In the genomic region with DNA sequence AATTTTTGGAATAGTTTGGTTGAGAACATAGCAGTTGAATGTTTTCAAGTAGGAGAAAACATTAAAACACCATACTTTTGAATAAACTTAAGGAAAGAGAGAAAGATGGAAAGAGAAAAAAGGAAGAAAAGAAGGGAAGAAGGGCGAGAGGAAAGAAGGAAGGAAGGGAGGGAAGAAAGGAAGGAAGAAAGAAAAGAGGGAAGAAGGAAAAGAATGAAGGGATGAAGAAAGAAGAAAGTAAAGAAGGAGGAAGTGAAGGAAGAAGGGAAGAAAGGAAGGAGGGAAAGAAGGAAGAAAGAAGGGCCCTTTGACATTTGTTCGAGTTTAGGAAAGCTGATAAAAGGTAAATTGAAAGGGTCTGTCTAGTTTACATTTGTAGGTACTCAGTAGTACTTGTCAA, we compare ENCODE assay signal across 31 cellular contexts.
DNase-seq lines count a peak whose midpoint lies in the region; ATAC-seq, FAIRE-seq and TF ChIP-seq lines count a peak whose summit lies in the region.
"Had no signal": no experiment of that assay in that cellular context is flagged by ENCODE, and none has a peak within 500 bp of the region (broad histone marks: within the 10 kb centered on the region; RNA-seq: fewer than 3 reads in every experiment).

No MANE protein-coding gene starts in this region.

- intact Hi-C loops in K562 (cut with micrococcal nuclease), result no loop called here

- no peak for TF ChIP-seq RAD21 in K562 (CRISPR knock-in tag; conservative IDR thresholded peaks at IDR 0.05 in 1 of 2, IDR thresholded peaks at IDR 0.05 in 1 of 2)

- WGBS in K562 (ENCODE audit: insufficient coverage, low coverage, missing lambda C conversion rate), result 0% methylated on average over 2 of the region's 2 CpGs

- no peaks in the 10 kb centered on the region for H3K9me1 ChIP-seq in K562 (ENCODE audit: control insufficient read depth, insufficient read depth, low read length)

- TF ChIP-seq EP300 in K562 (IDR thresholded peaks at IDR 0.05; ENCODE audit: low read length), result no peak

- H3K36me3 ChIP-seq in HEK293 (ENCODE audit: control insufficient read depth in 2 of 2, insufficient read depth in 1 of 2, low read length in 2 of 2), result no peaks in the 10 kb centered on the region
- no peaks in the 10 kb centered on the region for H3K36me3 ChIP-seq in K562 (ENCODE audit: control insufficient read depth, insufficient read depth, low read length)
- H3K36me3 ChIP-seq: BE2C; BLaER1; BLaER1 treated with 17β-estradiol and CSF1 and Interleukin-3, amounts not matched to agents 10 nM and 100 nM had no signal

- no peak for TF ChIP-seq CTCF in HEK293 (tag by site-specific recombination; IDR thresholded peaks at IDR 0.05)
- TF ChIP-seq CTCF in K562 (IDR thresholded peaks at IDR 0.05 in 2 of 3, conservative IDR thresholded peaks at IDR 0.05 in 1 of 3; ENCODE audit: insufficient read depth in 2 of 3, low read depth in 1 of 3, low read length in 3 of 3), result no peak
- TF ChIP-seq CTCF in GM20000 (IDR thresholded peaks at IDR 0.05; ENCODE audit: extremely low read depth, missing control alignments), result no peak

- in situ Hi-C loops in K562 (cut with MboI), result no loop called here

- H3K4me1 ChIP-seq in HEK293 (ENCODE audit: control insufficient read depth, insufficient read depth, low read length) (peaks cover 7% of the 10 kb centered on the region), K562 (replicated peaks in 1 of 2; ENCODE audit: control insufficient read depth in 2 of 2, insufficient read depth in 2 of 2, low read length in 2 of 2) (no peaks in the 10 kb centered on the region)
- H3K4me1 ChIP-seq: BE2C; BLaER1; BLaER1 treated with 17β-estradiol and CSF1 and Interleukin-3, amounts not matched to agents 10 nM and 100 nM; Caco-2 had no signal

- no peaks in the 10 kb centered on the region for H4K20me1 ChIP-seq in K562 (replicated peaks; ENCODE audit: control insufficient read depth, insufficient read depth, low read length)
- H4K20me1 ChIP-seq: BLaER1; BLaER1 treated with 17β-estradiol and CSF1 and Interleukin-3, amounts not matched to agents 10 nM and 100 nM had no signal

- H3K4me3 ChIP-seq in HEK293 (ENCODE audit: low read depth, low read length), result no peak overlapping the region
- H3K4me3 ChIP-seq in K562, result no peak overlapping the region
- H3K4me3 ChIP-seq: A549; BLaER1; BLaER1 treated with 17β-estradiol and CSF1 and Interleukin-3, amounts not matched to agents 10 nM and 100 nM had no signal

- H3K27ac ChIP-seq in HEK293 (ENCODE audit: extremely low read depth, low read depth, low read length), result no peak overlapping the region
- no peak overlapping the region for H3K27ac ChIP-seq in K562 (ENCODE audit: extremely low read depth, low read depth, low read length)
- H3K27ac ChIP-seq: 22Rv1; BLaER1; BLaER1 treated with 17β-estradiol and CSF1 and Interleukin-3, amounts not matched to agents 10 nM and 100 nM; C4-2B had no signal

- BruUV-seq in K562 (replicated peaks; lab: Mats Ljungman, UMichigan), result no TSS peak

- H3K9me3 ChIP-seq in HEK293 (ENCODE audit: control insufficient read depth, insufficient read depth, low read depth, low read length) (no peaks in the 10 kb centered on the region), K562 (replicated peaks; ENCODE audit: control insufficient read depth, insufficient read depth, low read depth, low read length) (no peaks in the 10 kb centered on the region)
- H3K9me3 ChIP-seq: A549; BE2C; BLaER1; BLaER1 treated with 17β-estradiol and CSF1 and Interleukin-3, amounts not matched to agents 10 nM and 100 nM; Caco-2 had no signal

- no peak overlapping the region for H3K4me2 ChIP-seq in K562 (ENCODE audit: insufficient read depth, low read length)
- H3K4me2 ChIP-seq: A549; BLaER1; BLaER1 treated with 17β-estradiol and CSF1 and Interleukin-3, amounts not matched to agents 10 nM and 100 nM had no signal

- CTCF ChIA-PET in HEK293 (lab: Yijun Ruan, JAX), result interaction anchor here (0.8 kb wide), 1 partner anchor 281 kb away, joined by 4 read pairs; no protein-coding TSS in a partner anchor
- CTCF ChIA-PET in K562 (lab: Yijun Ruan, JAX; ENCODE audit: low intra/inter-chr PET ratio), result no interaction called here

- H3K27me3 ChIP-seq in K562 (ENCODE audit: control insufficient read depth in 2 of 2, insufficient read depth in 2 of 2, low read length in 2 of 2), result no peaks in the 10 kb centered on the region
- H3K27me3 ChIP-seq: BE2C; BLaER1; BLaER1 treated with 17β-estradiol and CSF1 and Interleukin-3, amounts not matched to agents 10 nM and 100 nM had no signal

- POLR2A ChIA-PET in HEK293 (lab: Yijun Ruan, JAX) (no interaction called here), K562 (lab: Yijun Ruan, JAX) (no interaction called here)

- H3K9ac ChIP-seq in K562 (ENCODE audit: insufficient read depth in 1 of 2, low read depth in 2 of 2, low read length in 2 of 2), result no peak overlapping the region
- H3K9ac ChIP-seq: BLaER1; BLaER1 treated with 17β-estradiol and CSF1 and Interleukin-3, amounts not matched to agents 10 nM and 100 nM had no signal

- FAIRE-seq in K562 (lab: Jason Lieb, UNC), result no peak
- FAIRE-seq: A204.1, D721Med had no signal

- DNase-seq in K562 (ENCODE audit: extremely low read depth in 1 of 4, low spot score in 3 of 4), result no peak
- DNase-seq in GM20000 (ENCODE audit: low spot score), result no peak
- DNase-seq in NCI-H510A treated with DMSO at 0.1 percent for 48 hours (lab: John Stamatoyannopoulos, UW), result no peak
- DNase-seq: 8988T; ACHN; AML-193; BE2C; C1 segment of cervical spinal cord; Caco-2; Calu3; CD4-positive, alpha-beta memory T cell; CD4-positive, alpha-beta T cell; CD4-positive, CD25-positive, alpha-beta regulatory T cell; CD8-positive, alpha-beta memory T cell; CD8-positive, alpha-beta T cell; COR-L47; DMS 273 treated with DMSO at 0.1 percent for 48 hours; DMS153; DMS53; DMS79; DMS79 treated with DMSO at 0.1 percent for 48 hours; DND-41; EL had no signal

- no peaks in the 10 kb centered on the region for H3K79me2 ChIP-seq in K562 (ENCODE audit: control insufficient read depth, insufficient read depth, low read length)

- no peak overlapping the region for H2AFZ ChIP-seq in K562 (ENCODE audit: low read depth, low read length)

- no peak for ATAC-seq in K562
- ATAC-seq: A549; CD8-positive, alpha-beta T cell had no signal

- no peak for TF ChIP-seq POLR2A in K562 (conservative IDR thresholded peaks at IDR 0.05)

TF ChIP-seq in HEK293, 187 proteins besides CTCF, POLR2A, EP300 and RAD21:
- TF ChIP-seq ZNF549 (tag by site-specific recombination; IDR thresholded peaks at IDR 0.05) (no peak), ZNF366 (tag by site-specific recombination; conservative IDR thresholded peaks at IDR 0.05) (peak; percentile 93), ZNF776 (tag by site-specific recombination; IDR thresholded peaks at IDR 0.05; ENCODE audit: borderline replicate concordance) (peak; percentile 39; the same call in 1 of the 2 replicates)

TF ChIP-seq in K562, 482 proteins besides CTCF, POLR2A, EP300 and RAD21:
- TF ChIP-seq NFIX (CRISPR knock-in tag; IDR thresholded peaks at IDR 0.05; ENCODE audit: low read depth) (no peak), U2AF1 (optimal IDR thresholded peaks at IDR 0.05; ENCODE audit: low read depth, low read length) (no peak)
- TF ChIP-seq, protein P1, sequence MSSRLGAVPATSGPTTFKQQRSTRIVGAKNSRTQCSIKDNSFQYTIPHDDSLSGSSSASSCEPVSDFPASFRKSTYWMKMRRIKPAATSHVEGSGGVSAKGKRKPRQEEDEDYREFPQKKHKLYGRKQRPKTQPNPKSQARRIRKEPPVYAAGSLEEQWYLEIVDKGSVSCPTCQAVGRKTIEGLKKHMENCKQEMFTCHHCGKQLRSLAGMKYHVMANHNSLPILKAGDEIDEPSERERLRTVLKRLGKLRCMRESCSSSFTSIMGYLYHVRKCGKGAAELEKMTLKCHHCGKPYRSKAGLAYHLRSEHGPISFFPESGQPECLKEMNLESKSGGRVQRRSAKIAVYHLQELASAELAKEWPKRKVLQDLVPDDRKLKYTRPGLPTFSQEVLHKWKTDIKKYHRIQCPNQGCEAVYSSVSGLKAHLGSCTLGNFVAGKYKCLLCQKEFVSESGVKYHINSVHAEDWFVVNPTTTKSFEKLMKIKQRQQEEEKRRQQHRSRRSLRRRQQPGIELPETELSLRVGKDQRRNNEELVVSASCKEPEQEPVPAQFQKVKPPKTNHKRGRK (tag; IDR thresholded peaks at IDR 0.05), result peak; percentile 47; the same call in 1 of the 2 replicates
